In the genomic region with DNA sequence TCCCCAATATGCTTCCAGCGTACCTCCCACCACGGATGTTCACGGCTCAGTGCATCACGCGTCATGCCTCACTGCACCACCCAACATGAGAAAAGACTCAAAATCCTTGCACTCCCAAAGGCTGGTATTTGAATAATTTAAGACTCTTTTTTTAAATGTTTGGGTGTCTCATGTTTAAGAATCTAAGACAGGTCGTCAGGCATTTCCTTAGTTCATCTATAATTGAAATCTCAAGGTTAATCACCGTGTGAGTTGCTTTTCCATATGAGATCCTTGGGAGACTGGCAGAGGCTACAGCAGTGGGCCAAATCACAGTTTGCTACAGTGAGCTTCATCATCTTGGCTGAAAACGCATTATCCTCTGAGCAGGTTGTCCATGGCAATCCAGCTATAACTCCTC, we compare ENCODE assay signal across 20 cellular contexts.
"Had no signal": no experiment of that assay in that cellular context is flagged by ENCODE, and none has a peak within 500 bp of the region (broad histone marks: within the 10 kb centered on the region; RNA-seq: fewer than 3 reads in every experiment).

No MANE protein-coding gene starts in this region.

- DNase-seq: cortex of kidney; dorsolateral prefrontal cortex; effector CD8-positive, alpha-beta T cell; gastrocnemius medialis; heart right ventricle; hypothalamus; left ventricle myocardium inferior; lower lobe of right lung; natural killer cell; occipital lobe; pancreas; right lobe of liver; spleen; stimulated activated CD4-positive, alpha-beta T cell treated with anti-CD3 and anti-CD28 coated beads, Interleukin-15, amount 100 ng/mL, for 24 hours; stimulated activated CD4-positive, alpha-beta T cell treated with anti-CD3 and anti-CD28 coated beads, Interleukin-1b, Interleukin-23, amount 100 ng/mL, for 48 hours; stimulated activated CD4-positive, alpha-beta T cell treated with anti-CD3 and anti-CD28 coated beads, Interleukin-4, amount 100 ng/mL, for 24 hours; tibial artery; upper lobe of left lung; uterus had no signal

- H3K4me3 ChIP-seq: dorsolateral prefrontal cortex, gastrocnemius medialis, heart right ventricle, left ventricle myocardium inferior, lower lobe of right lung, pancreas, right lobe of liver, spleen, tibial artery, upper lobe of left lung, uterus had no signal

- ATAC-seq: gastrocnemius medialis; heart right ventricle; lower lobe of right lung; natural killer cell; pancreas; right lobe of liver; stimulated activated memory B cell treated with anti-CD40 and anti-IgM and Interleukin-4, amounts not matched to agents 10 μg/mL and 1 μg/mL and 100 μg/mL, for 72 hours had no signal
